34 cellular contexts compared by ENCODE assay signal in genomic region chr12:114945351-114945750, GRCh38.
"Had no signal": no experiment of that assay in that cellular context is flagged by ENCODE, and none has a peak within 500 bp of the region (broad histone marks: within the 10 kb centered on the region; RNA-seq: fewer than 3 reads in every experiment).

No MANE protein-coding gene starts in this region.

- H3K9me3 ChIP-seq: colonic mucosa had no signal

- H3K4me3 ChIP-seq: breast epithelium, cardiac muscle cell, colonic mucosa, esophagus squamous epithelium, gastroesophageal sphincter, heart right ventricle had no signal

- H3K27me3 Mint-ChIP-seq: activated CD4-positive, alpha-beta memory T cell treated with anti-CD3 and anti-CD28 coated beads for 36 hours; activated CD4-positive, alpha-beta T cell treated with anti-CD3 and anti-CD28 coated beads for 36 hours; activated CD4-positive, alpha-beta T cell treated with anti-CD3 and anti-CD28 coated beads, Interleukin-2, amount 10 ng/mL, durations not matched to agents 24 days and 14 days; activated CD8-positive, alpha-beta memory T cell treated with anti-CD3 and anti-CD28 coated beads, Interleukin-2, amount 10 ng/mL, durations not matched to agents 7 days and 5 days; activated naive CD4-positive, alpha-beta T cell treated with anti-CD3 and anti-CD28 coated beads, Interleukin-2, amount 10 ng/mL, durations not matched to agents 7 days and 5 days; activated naive CD8-positive, alpha-beta T cell treated with anti-CD3 and anti-CD28 coated beads, Interleukin-2, amount 10 ng/mL, durations not matched to agents 7 days and 5 days; T-helper 17 cell had no signal

- H3K4me1 ChIP-seq: breast epithelium, colonic mucosa, gastroesophageal sphincter, heart right ventricle had no signal

- ATAC-seq: activated CD4-positive, alpha-beta T cell treated with anti-CD3 and anti-CD28 coated beads for 36 hours; activated CD8-positive, alpha-beta memory T cell treated with anti-CD3 and anti-CD28 coated beads, Interleukin-2, amount 10 ng/mL, durations not matched to agents 7 days and 5 days; activated CD8-positive, alpha-beta T cell treated with anti-CD3 and anti-CD28 coated beads, Interleukin-2, amount 10 ng/mL, durations not matched to agents 7 days and 5 days; activated naive CD4-positive, alpha-beta T cell treated with anti-CD3 and anti-CD28 coated beads, Interleukin-2, amount 50 U/mL, for 72 hours; activated T-cell treated with anti-CD3 and anti-CD28 coated beads, Interleukin-2, amount 50 U/mL, for 72 hours; gastroesophageal sphincter; heart right ventricle; T-helper 17 cell had no signal

- H3K36me3 Mint-ChIP-seq: activated CD4-positive, alpha-beta memory T cell treated with anti-CD3 and anti-CD28 coated beads for 36 hours; activated CD8-positive, alpha-beta memory T cell treated with anti-CD3 and anti-CD28 coated beads, Interleukin-2, amount 10 ng/mL, durations not matched to agents 7 days and 5 days; activated naive CD4-positive, alpha-beta T cell treated with anti-CD3 and anti-CD28 coated beads, Interleukin-2, amount 10 ng/mL, durations not matched to agents 7 days and 5 days; activated naive CD4-positive, alpha-beta T cell treated with anti-CD3 and anti-CD28 coated beads, Interleukin-2, amount 50 U/mL, for 72 hours; activated naive CD8-positive, alpha-beta T cell treated with anti-CD3 and anti-CD28 coated beads, Interleukin-2, amount 10 ng/mL, durations not matched to agents 7 days and 5 days; brain had no signal

- H3K27me3 ChIP-seq: breast epithelium, cardiac muscle cell, colonic mucosa, esophagus squamous epithelium, heart right ventricle had no signal

- FAIRE-seq: endometrium, endothelial cell of umbilical vein had no signal

- H3K4me3 Mint-ChIP-seq: activated CD4-positive, alpha-beta memory T cell treated with anti-CD3 and anti-CD28 coated beads for 36 hours; activated CD4-positive, alpha-beta T cell treated with anti-CD3 and anti-CD28 coated beads for 36 hours; activated CD4-positive, alpha-beta T cell treated with anti-CD3 and anti-CD28 coated beads, Interleukin-2, amount 10 ng/mL, durations not matched to agents 24 days and 14 days; activated CD8-positive, alpha-beta memory T cell treated with anti-CD3 and anti-CD28 coated beads, Interleukin-2, amount 10 ng/mL, durations not matched to agents 7 days and 5 days; activated CD8-positive, alpha-beta T cell treated with anti-CD3 and anti-CD28 coated beads, Interleukin-2, amount 10 ng/mL, durations not matched to agents 7 days and 5 days; activated naive CD4-positive, alpha-beta T cell treated with anti-CD3 and anti-CD28 coated beads, Interleukin-2, amount 10 ng/mL, durations not matched to agents 7 days and 5 days; activated naive CD8-positive, alpha-beta T cell treated with anti-CD3 and anti-CD28 coated beads, Interleukin-2, amount 10 ng/mL, durations not matched to agents 7 days and 5 days; activated T-cell treated with anti-CD3 and anti-CD28 coated beads, Interleukin-2, amount 50 U/mL, for 72 hours; brain; T-helper 17 cell; T-helper 2 cell treated with Interferon-gamma antibody and Interleukin-4, amounts not matched to agents 5 μg/mL and 100 μg/mL, for 36 hours had no signal

- H3K4me1 Mint-ChIP-seq: activated CD4-positive, alpha-beta T cell treated with anti-CD3 and anti-CD28 coated beads for 36 hours; activated CD4-positive, alpha-beta T cell treated with anti-CD3 and anti-CD28 coated beads, Interleukin-2, amount 10 ng/mL, durations not matched to agents 24 days and 14 days; activated CD8-positive, alpha-beta memory T cell treated with anti-CD3 and anti-CD28 coated beads, Interleukin-2, amount 10 ng/mL, durations not matched to agents 7 days and 5 days; activated naive CD4-positive, alpha-beta T cell treated with anti-CD3 and anti-CD28 coated beads, Interleukin-2, amount 10 ng/mL, durations not matched to agents 7 days and 5 days; activated naive CD8-positive, alpha-beta T cell treated with anti-CD3 and anti-CD28 coated beads, Interleukin-2, amount 10 ng/mL, durations not matched to agents 7 days and 5 days; brain; T-helper 17 cell had no signal

- H3K27ac ChIP-seq: breast epithelium, cardiac muscle cell, colonic mucosa, epithelial cell of prostate, esophagus squamous epithelium, gastroesophageal sphincter, heart right ventricle had no signal

- H3K36me3 ChIP-seq: breast epithelium, cardiac muscle cell, colonic mucosa, esophagus squamous epithelium, gastroesophageal sphincter, heart right ventricle had no signal

- H3K9me3 Mint-ChIP-seq: activated CD4-positive, alpha-beta memory T cell treated with anti-CD3 and anti-CD28 coated beads for 36 hours; activated CD4-positive, alpha-beta T cell treated with anti-CD3 and anti-CD28 coated beads, Interleukin-2, amount 10 ng/mL, durations not matched to agents 24 days and 14 days; brain had no signal

- H3K27ac Mint-ChIP-seq: activated CD4-positive, alpha-beta memory T cell treated with anti-CD3 and anti-CD28 coated beads for 36 hours; activated CD4-positive, alpha-beta T cell treated with anti-CD3 and anti-CD28 coated beads for 36 hours; activated CD4-positive, alpha-beta T cell treated with anti-CD3 and anti-CD28 coated beads, Interleukin-2, amount 10 ng/mL, durations not matched to agents 24 days and 14 days; activated CD8-positive, alpha-beta memory T cell treated with anti-CD3 and anti-CD28 coated beads, Interleukin-2, amount 10 ng/mL, durations not matched to agents 7 days and 5 days; activated CD8-positive, alpha-beta T cell treated with anti-CD3 and anti-CD28 coated beads, Interleukin-2, amount 10 ng/mL, durations not matched to agents 7 days and 5 days; activated naive CD4-positive, alpha-beta T cell treated with anti-CD3 and anti-CD28 coated beads, Interleukin-2, amount 10 ng/mL, durations not matched to agents 7 days and 5 days; activated naive CD4-positive, alpha-beta T cell treated with anti-CD3 and anti-CD28 coated beads, Interleukin-2, amount 50 U/mL, for 72 hours; activated naive CD8-positive, alpha-beta T cell treated with anti-CD3 and anti-CD28 coated beads, Interleukin-2, amount 10 ng/mL, durations not matched to agents 7 days and 5 days; activated T-cell treated with anti-CD3 and anti-CD28 coated beads, Interleukin-2, amount 50 U/mL, for 72 hours; brain; T-helper 17 cell; T-helper 2 cell treated with Interferon-gamma antibody and Interleukin-4, amounts not matched to agents 5 μg/mL and 100 μg/mL, for 36 hours had no signal

- DNase-seq: activated CD4-positive, alpha-beta memory T cell treated with anti-CD3 and anti-CD28 coated beads for 36 hours; activated CD4-positive, alpha-beta T cell treated with anti-CD3 and anti-CD28 coated beads for 36 hours; activated CD4-positive, alpha-beta T cell treated with anti-CD3 and anti-CD28 coated beads, Interleukin-2, amount 10 ng/mL, durations not matched to agents 24 days and 14 days; activated CD4-positive, CD25-positive, alpha-beta regulatory T cell; activated CD4-positive, CD25-positive, alpha-beta regulatory T cell treated with anti-CD3 and anti-CD28 coated beads, Interleukin-2, amount 50 U/mL, for 72 hours; activated CD8-positive, alpha-beta memory T cell treated with anti-CD3 and anti-CD28 coated beads, Interleukin-2, amount 10 ng/mL, durations not matched to agents 7 days and 5 days; activated CD8-positive, alpha-beta memory T cell treated with anti-CD3 and anti-CD28 coated beads, Interleukin-2, amount 50 U/mL, for 4 hours; activated CD8-positive, alpha-beta T cell treated with anti-CD3 and anti-CD28 coated beads, Interleukin-2, amount 10 ng/mL, durations not matched to agents 7 days and 5 days; activated gamma-delta T cell; activated naive CD4-positive, alpha-beta T cell; activated naive CD4-positive, alpha-beta T cell treated with anti-CD3 and anti-CD28 coated beads, Interleukin-2, amount 10 ng/mL, durations not matched to agents 7 days and 5 days; activated naive CD8-positive, alpha-beta T cell treated with anti-CD3 and anti-CD28 coated beads, Interleukin-2, amount 10 ng/mL, durations not matched to agents 7 days and 5 days; activated T-cell treated with anti-CD3 and anti-CD28 coated beads, Interleukin-2, amount 50 U/mL, for 1 hour; activated T-cell treated with anti-CD3 and anti-CD28 coated beads, Interleukin-2, amount 50 U/mL, for 72 hours; amniotic stem cell; anterior cingulate cortex; central memory CD4-positive, alpha-beta T cell; cerebellar nuclear complex; colonic mucosa; effector CD8-positive, alpha-beta T cell; esophagus squamous epithelium; foreskin melanocyte; heart right ventricle; T-helper 1 cell; T-helper 17 cell had no signal
